ENCODE assay signal across 8 cellular contexts in genomic region chr19:1104452-1105216, GRCh38. TPM values are rescaled to one million over a fixed set of nuclear protein-coding genes. Genes with fewer than 3 reads are reported as not detected.
DNase-seq lines count a peak whose midpoint lies in the region; ATAC-seq lines count a peak whose summit lies in the region.

No MANE protein-coding gene starts in this region.

- no peaks in the 10 kb centered on the region for H3K27me3 Mint-ChIP-seq in activated CD8-positive, alpha-beta T cell treated with anti-CD3 and anti-CD28 coated beads, Interleukin-2, amount 10 ng/mL, durations not matched to agents 7 days and 5 days (ENCODE audit: low read depth)

- peaks cover 27% of the 10 kb centered on the region for H3K4me1 ChIP-seq in effector memory CD4-positive, alpha-beta T cell (ENCODE audit: control insufficient read depth, insufficient read depth, low read length, poor library complexity, severe bottlenecking)

- peak overlapping the region; percentile 55 for H3K27ac Mint-ChIP-seq in activated CD8-positive, alpha-beta T cell treated with anti-CD3 and anti-CD28 coated beads, Interleukin-2, amount 10 ng/mL, durations not matched to agents 7 days and 5 days

- no peaks in the 10 kb centered on the region for H3K9me3 Mint-ChIP-seq in activated CD8-positive, alpha-beta T cell treated with anti-CD3 and anti-CD28 coated beads, Interleukin-2, amount 10 ng/mL, durations not matched to agents 7 days and 5 days (ENCODE audit: insufficient read depth)

- peak overlapping the region; percentile 95 for H3K4me3 ChIP-seq in effector memory CD4-positive, alpha-beta T cell (ENCODE audit: insufficient read depth, low read depth, low read length, poor library complexity, severe bottlenecking)

- ATAC-seq in HG02885 (IDR thresholded peaks at IDR 0.05; ENCODE audit: poor library complexity, unreplicated experiment) = peak; percentile 35
- peak; percentile 38 for ATAC-seq in activated CD8-positive, alpha-beta T cell treated with anti-CD3 and anti-CD28 coated beads, Interleukin-2, amount 10 ng/mL, durations not matched to agents 7 days and 5 days

- CTCF ChIA-PET in activated CD8-positive, alpha-beta T cell treated with anti-CD3 and anti-CD28 coated beads, Interleukin-2, amount 10 ng/mL, durations not matched to agents 7 days and 5 days (lab: Charles Lee) = interaction anchor here (1.1 kb wide), 1 partner anchor 9 kb away, joined by 4 read pairs; no protein-coding TSS in a partner anchor

- peak overlapping the region; percentile 75 for H3K4me3 Mint-ChIP-seq in activated CD8-positive, alpha-beta T cell treated with anti-CD3 and anti-CD28 coated beads, Interleukin-2, amount 10 ng/mL, durations not matched to agents 7 days and 5 days

- H3K36me3 ChIP-seq in effector memory CD4-positive, alpha-beta T cell (ENCODE audit: control insufficient read depth, insufficient read depth, low read length) = peaks cover 32% of the 10 kb centered on the region

- POLR2A ChIA-PET in activated CD8-positive, alpha-beta T cell treated with anti-CD3 and anti-CD28 coated beads, Interleukin-2, amount 10 ng/mL, durations not matched to agents 7 days and 5 days (lab: Charles Lee) = interaction anchor here (0.7 to 2.2 kb wide), 4 partner anchors 10 to 75 kb away, joined by 3 to 10 read pairs (median 4); partner anchors contain the start of gene ARHGAP45

- H3K27me3 ChIP-seq in effector memory CD4-positive, alpha-beta T cell (replicated peaks; ENCODE audit: control insufficient read depth, insufficient read depth, low read length, poor library complexity, severe bottlenecking) = no peaks in the 10 kb centered on the region

- H3K4me1 Mint-ChIP-seq in activated CD8-positive, alpha-beta T cell treated with anti-CD3 and anti-CD28 coated beads, Interleukin-2, amount 10 ng/mL, durations not matched to agents 7 days and 5 days (ENCODE audit: low read depth) = peaks cover 39% of the 10 kb centered on the region

- DNase-seq in NCI-H2107 (lab: John Stamatoyannopoulos, UW) (peak; percentile 54), NCI-H2107 treated with DMSO at 0.1 percent for 48 hours (lab: John Stamatoyannopoulos, UW; ENCODE audit: unreplicated experiment) (no peak), NCI-H2227 treated with DMSO at 0.1 percent for 48 hours (lab: John Stamatoyannopoulos, UW) (peak; percentile 17), lung microvascular endothelial cell (ENCODE audit: low read depth in 2 of 2) (peak; percentile 84 to 85)
- DNase-seq in activated CD8-positive, alpha-beta T cell treated with anti-CD3 and anti-CD28 coated beads, Interleukin-2, amount 10 ng/mL, durations not matched to agents 7 days and 5 days = peak; percentile 75
- DNase-seq in effector memory CD4-positive, alpha-beta T cell = peak; percentile 68 to 71 (median 71)
- DNase-seq in stimulated activated CD4-positive, alpha-beta T cell treated with anti-CD3 and anti-CD28 coated beads, TNF-alpha, amount 100 ng/mL, for 48 hours (ENCODE audit: low read depth in 3 of 3) = peak in 2 of 3 donors; percentile 50 to 68

- peaks cover 7% of the 10 kb centered on the region for H3K36me3 Mint-ChIP-seq in activated CD8-positive, alpha-beta T cell treated with anti-CD3 and anti-CD28 coated beads, Interleukin-2, amount 10 ng/mL, durations not matched to agents 7 days and 5 days (ENCODE audit: low read depth)

- H3K9me3 ChIP-seq in effector memory CD4-positive, alpha-beta T cell (ENCODE audit: control insufficient read depth, low read length) = no peaks in the 10 kb centered on the region

- H3K27ac ChIP-seq in effector memory CD4-positive, alpha-beta T cell (ENCODE audit: insufficient read depth, low read length, poor library complexity, severe bottlenecking) = peak overlapping the region; percentile 97

RNA-seq across cellular contexts. Expression of gene GPX4, which starts 0.8 kb away (rescaled TPM):
- total RNA-seq in activated CD8-positive, alpha-beta T cell treated with anti-CD3 and anti-CD28 coated beads, Interleukin-2, amount 10 ng/mL, durations not matched to agents 7 days and 5 days = 100 to 1,000 TPM; 174 to 177 TPM
- 415 and 423 TPM in 2 replicates for total RNA-seq in lung microvascular endothelial cell

RNA-seq across cellular contexts. Expression of gene POLR2E, which starts 9.5 kb away (rescaled TPM):
- total RNA-seq in activated CD8-positive, alpha-beta T cell treated with anti-CD3 and anti-CD28 coated beads, Interleukin-2, amount 10 ng/mL, durations not matched to agents 7 days and 5 days = 100 to 1,000 TPM; 176 to 177 TPM
- total RNA-seq in lung microvascular endothelial cell = 50.4 and 63.4 TPM in 2 replicates

RNA-seq across cellular contexts. Expression of gene ARHGAP45, which starts 37.7 kb away (rescaled TPM):
- total RNA-seq in activated CD8-positive, alpha-beta T cell treated with anti-CD3 and anti-CD28 coated beads, Interleukin-2, amount 10 ng/mL, durations not matched to agents 7 days and 5 days = 100 to 1,000 TPM; 433 to 445 TPM
- total RNA-seq in lung microvascular endothelial cell = 17.7 and 19.6 TPM in 2 replicates

Comparison
In these comparisons a context has a peak if more than half of its experiments do, and no peak if none do; other contexts are left out.
1. RNA of gene ARHGAP45, which starts 37.7 kb away (total RNA-seq): 433 to 445 TPM in activated CD8-positive, alpha-beta T cell treated with anti-CD3 and anti-CD28 coated beads, Interleukin-2, amount 10 ng/mL, durations not matched to agents 7 days and 5 days; 17.7 to 19.6 TPM in lung microvascular endothelial cell; every median in the first group is over 10 times any median in the second.